28 cellular contexts compared by ENCODE assay signal in the genomic region with DNA sequence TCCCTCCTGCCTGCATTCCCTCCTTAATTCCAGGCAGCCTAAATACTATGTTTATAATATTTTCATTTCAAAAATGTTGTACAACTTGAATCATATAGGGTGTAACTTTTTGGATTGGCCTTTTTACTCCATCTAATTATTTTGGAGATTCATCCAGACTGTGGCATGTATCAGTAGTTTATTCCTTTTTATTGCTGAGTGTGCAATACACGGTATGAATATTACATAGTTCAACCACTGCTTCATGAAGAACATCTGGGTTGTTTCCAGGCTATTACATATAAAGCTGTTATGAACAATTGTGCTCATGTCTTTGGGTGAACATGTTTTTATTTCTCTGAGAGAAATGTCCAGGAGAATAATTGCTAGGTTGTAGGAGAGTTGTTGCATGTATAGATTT.
"Had no signal": no experiment of that assay in that cellular context is flagged by ENCODE, and none has a peak within 500 bp of the region (broad histone marks: within the 10 kb centered on the region; RNA-seq: fewer than 3 reads in every experiment).

No MANE protein-coding gene starts in this region.

- H3K4me3 ChIP-seq: colonic mucosa, esophagus squamous epithelium, gastrocnemius medialis, heart right ventricle, left lung, lower lobe of right lung, mucosa of descending colon had no signal

- FAIRE-seq: endometrium, islet of Langerhans, keratinocyte had no signal

- H3K27ac ChIP-seq: colonic mucosa, epithelial cell of prostate, esophagus squamous epithelium, gastrocnemius medialis, heart right ventricle, left lung, lower lobe of right lung had no signal

- H3K4me1 Mint-ChIP-seq: endodermal cell, mesothelial cell of epicardium had no signal

- H3K36me3 ChIP-seq: colonic mucosa, esophagus squamous epithelium, gastrocnemius medialis, heart right ventricle, left lung, lower lobe of right lung had no signal

- H3K27me3 Mint-ChIP-seq: effector memory CD8-positive, alpha-beta T cell had no signal

- H3K27me3 ChIP-seq: colonic mucosa, esophagus squamous epithelium, gastrocnemius medialis, heart right ventricle, left lung had no signal

- H3K4me1 ChIP-seq: colonic mucosa, esophagus squamous epithelium, gastrocnemius medialis, heart right ventricle, left lung, lower lobe of right lung had no signal

- H3K27ac Mint-ChIP-seq: dendritic cell treated with granulocyte-macrophage colony-stimulating factor and Interleukin-4, amounts not matched to agents 40 ng/mL and 50 ng/mL, for 4 days; effector memory CD8-positive, alpha-beta T cell; endodermal cell; mesothelial cell of epicardium had no signal

- H3K4me3 Mint-ChIP-seq: dendritic cell treated with granulocyte-macrophage colony-stimulating factor and Interleukin-4, amounts not matched to agents 40 ng/mL and 50 ng/mL, for 4 days; effector memory CD8-positive, alpha-beta T cell; endodermal cell; mesothelial cell of epicardium; naive B cell had no signal

- ATAC-seq: effector memory CD8-positive, alpha-beta T cell; esophagus mucosa; gastrocnemius medialis; heart right ventricle; left cardiac atrium; left lung; left ventricle myocardium superior; lower lobe of right lung; mucosa of descending colon had no signal

- H3K9me3 ChIP-seq: colonic mucosa, gastrocnemius medialis, lower lobe of right lung had no signal

- DNase-seq: colonic mucosa; cortex of kidney; effector CD8-positive, alpha-beta T cell; effector memory CD8-positive, alpha-beta T cell; endodermal cell; erythroblast; esophagus squamous epithelium; foreskin fibroblast; foreskin melanocyte; gastrocnemius medialis; glutamatergic neuron; head of caudate nucleus; heart right ventricle; hippocampal formation; left cardiac atrium; left lung; left ventricle myocardium superior; lower lobe of right lung; mesenchymal stem cell; mucosa of descending colon; naive B cell had no signal
